ENCODE assay signal across 13 cellular contexts in the genomic region with DNA sequence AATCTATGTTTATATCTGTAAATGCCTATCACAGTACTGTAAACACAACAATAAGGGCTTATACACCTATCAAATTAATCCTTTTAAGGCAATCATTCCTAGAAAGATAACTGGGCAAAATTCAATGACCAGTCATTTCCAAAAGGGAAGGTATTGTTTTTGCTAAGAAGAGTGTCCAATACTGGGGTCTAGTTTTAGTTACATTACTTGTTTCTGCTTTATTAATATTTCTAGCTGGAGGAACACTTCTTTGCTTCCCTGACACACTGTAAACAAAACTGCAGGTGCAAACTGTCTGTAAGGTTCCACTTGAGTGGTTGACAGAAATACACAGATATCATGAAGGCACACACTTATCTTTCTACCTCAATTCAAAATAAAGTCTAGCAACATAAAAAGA.
DNase-seq lines count a peak whose midpoint lies in the region; ATAC-seq, FAIRE-seq and TF ChIP-seq lines count a peak whose summit lies in the region.
"Had no signal": no experiment of that assay in that cellular context is flagged by ENCODE, and none has a peak within 500 bp of the region (broad histone marks: within the 10 kb centered on the region; RNA-seq: fewer than 3 reads in every experiment).

No MANE protein-coding gene starts in this region.

- peak; percentile 4 for DNase-seq in GM10266 (ENCODE audit: extremely low spot score)
- DNase-seq in NCI-H510A (lab: John Stamatoyannopoulos, UW): peak; percentile 11
- DNase-seq in activated CD4-positive, CD25-positive, alpha-beta regulatory T cell treated with anti-CD3 and anti-CD28 coated beads, Interleukin-2, amount 50 U/mL, for 72 hours: no peak
- DNase-seq in H54 (ENCODE audit: insufficient read length, low spot score): no peak
- DNase-seq in SKM-1 (lab: John Stamatoyannopoulos, UW; ENCODE audit: unreplicated experiment): no peak
- no peak for DNase-seq in ascending aorta (ENCODE audit: low spot score in 2 of 2)
- DNase-seq: activated naive CD4-positive, alpha-beta T cell treated with Interleukin-2 at 50 U/mL for 16 hours; DMS79; effector CD4-positive, alpha-beta T cell; T-cell had no signal

- intact Hi-C loops in ascending aorta (cut with DNase I): no loop called here

- no peaks in the 10 kb centered on the region for H3K9me3 ChIP-seq in ascending aorta
- H3K9me3 ChIP-seq: vagina had no signal

- no peak overlapping the region for H3K27ac ChIP-seq in ascending aorta
- H3K27ac ChIP-seq: vagina had no signal

- peaks cover 0 to 4% of the 10 kb centered on the region in 2 donors for H3K36me3 ChIP-seq in ascending aorta
- H3K36me3 ChIP-seq: vagina had no signal

- H3K4me1 ChIP-seq in ascending aorta: peaks cover 0 to 5% of the 10 kb centered on the region in 2 donors

- TF ChIP-seq CTCF in GM10266 (IDR thresholded peaks at IDR 0.05; ENCODE audit: control insufficient read depth, insufficient read depth, low read depth, missing control alignments): no peak
- no peak for TF ChIP-seq CTCF in ascending aorta (IDR thresholded peaks at IDR 0.05)

- ATAC-seq in GM19438 (IDR thresholded peaks at IDR 0.05; ENCODE audit: low read depth, unreplicated experiment) (peak; percentile 76), HG03064 (IDR thresholded peaks at IDR 0.05; ENCODE audit: low read depth, unreplicated experiment) (peak; percentile 60)
- ATAC-seq: T-cell had no signal

- H3K4me3 ChIP-seq in ascending aorta: no peak overlapping the region
- H3K4me3 ChIP-seq: vagina had no signal

- no peaks in the 10 kb centered on the region for H3K27me3 ChIP-seq in ascending aorta
- H3K27me3 ChIP-seq: vagina had no signal

- no peak for TF ChIP-seq POLR2A in H54 (IDR thresholded peaks at IDR 0.05; ENCODE audit: low read depth, low read length)

- FAIRE-seq in H54 (lab: Jason Lieb, UNC): no peak

Comparison
In these comparisons a context has a peak if more than half of its experiments do, and no peak if none do; other contexts are left out.
1. DNase-seq: peak in GM10266 (single experiment) and NCI-H510A (single experiment); none in activated CD4-positive, CD25-positive, alpha-beta regulatory T cell treated with anti-CD3 and anti-CD28 coated beads, Interleukin-2, amount 50 U/mL, for 72 hours (single experiment), H54 (single experiment), SKM-1 (single experiment) and ascending aorta (0 of 2).